In the genomic region with DNA sequence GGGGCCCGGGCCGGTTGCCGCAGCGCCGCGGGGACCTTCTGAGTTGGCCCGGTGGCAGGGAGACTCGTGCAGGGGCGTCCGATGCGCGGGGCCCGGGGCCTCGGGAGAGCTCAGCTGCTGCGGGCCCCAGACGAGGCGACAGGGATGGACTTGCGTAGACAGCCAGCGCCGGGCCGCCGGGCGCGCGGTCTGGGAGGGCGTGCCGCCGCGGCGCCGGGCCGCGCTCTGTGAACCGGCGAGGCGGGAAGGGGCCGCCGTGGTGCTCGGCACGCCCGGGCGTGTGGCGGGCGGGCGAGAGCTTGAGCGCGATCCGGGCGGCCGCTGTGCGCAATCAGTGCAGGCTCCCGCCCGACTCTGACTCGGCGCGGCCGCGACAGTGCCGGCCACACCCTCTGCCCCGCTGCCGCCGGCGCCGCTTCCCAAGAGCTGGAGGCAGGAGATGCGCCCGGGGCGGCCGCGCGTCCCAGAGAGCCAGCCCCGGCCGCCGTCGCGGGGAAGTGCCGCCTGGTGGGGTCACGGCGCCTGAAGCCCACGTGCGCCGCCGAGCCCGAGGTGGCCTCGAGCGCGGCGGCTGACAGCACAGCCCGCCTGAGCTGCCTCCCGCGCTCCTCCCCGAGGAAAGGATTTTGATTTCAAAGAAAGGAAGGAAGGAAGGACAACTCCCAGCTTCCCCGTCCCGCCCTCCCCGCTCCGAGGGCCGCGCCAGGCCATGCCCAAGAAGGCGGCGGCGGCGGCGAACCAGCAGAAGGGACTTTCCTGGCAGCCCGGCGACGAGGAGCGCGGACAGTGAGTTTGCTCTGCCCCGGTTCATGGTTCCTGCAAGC, we compare ENCODE assay signal across 1 cellular context.
TF ChIP-seq lines count a peak whose summit lies in the region.

No MANE protein-coding gene starts in this region.

TF ChIP-seq in WTC11, 78 proteins besides CTCF, POLR2A, EP300 and RAD21 (continued from another document):
- TF ChIP-seq, protein P1, sequence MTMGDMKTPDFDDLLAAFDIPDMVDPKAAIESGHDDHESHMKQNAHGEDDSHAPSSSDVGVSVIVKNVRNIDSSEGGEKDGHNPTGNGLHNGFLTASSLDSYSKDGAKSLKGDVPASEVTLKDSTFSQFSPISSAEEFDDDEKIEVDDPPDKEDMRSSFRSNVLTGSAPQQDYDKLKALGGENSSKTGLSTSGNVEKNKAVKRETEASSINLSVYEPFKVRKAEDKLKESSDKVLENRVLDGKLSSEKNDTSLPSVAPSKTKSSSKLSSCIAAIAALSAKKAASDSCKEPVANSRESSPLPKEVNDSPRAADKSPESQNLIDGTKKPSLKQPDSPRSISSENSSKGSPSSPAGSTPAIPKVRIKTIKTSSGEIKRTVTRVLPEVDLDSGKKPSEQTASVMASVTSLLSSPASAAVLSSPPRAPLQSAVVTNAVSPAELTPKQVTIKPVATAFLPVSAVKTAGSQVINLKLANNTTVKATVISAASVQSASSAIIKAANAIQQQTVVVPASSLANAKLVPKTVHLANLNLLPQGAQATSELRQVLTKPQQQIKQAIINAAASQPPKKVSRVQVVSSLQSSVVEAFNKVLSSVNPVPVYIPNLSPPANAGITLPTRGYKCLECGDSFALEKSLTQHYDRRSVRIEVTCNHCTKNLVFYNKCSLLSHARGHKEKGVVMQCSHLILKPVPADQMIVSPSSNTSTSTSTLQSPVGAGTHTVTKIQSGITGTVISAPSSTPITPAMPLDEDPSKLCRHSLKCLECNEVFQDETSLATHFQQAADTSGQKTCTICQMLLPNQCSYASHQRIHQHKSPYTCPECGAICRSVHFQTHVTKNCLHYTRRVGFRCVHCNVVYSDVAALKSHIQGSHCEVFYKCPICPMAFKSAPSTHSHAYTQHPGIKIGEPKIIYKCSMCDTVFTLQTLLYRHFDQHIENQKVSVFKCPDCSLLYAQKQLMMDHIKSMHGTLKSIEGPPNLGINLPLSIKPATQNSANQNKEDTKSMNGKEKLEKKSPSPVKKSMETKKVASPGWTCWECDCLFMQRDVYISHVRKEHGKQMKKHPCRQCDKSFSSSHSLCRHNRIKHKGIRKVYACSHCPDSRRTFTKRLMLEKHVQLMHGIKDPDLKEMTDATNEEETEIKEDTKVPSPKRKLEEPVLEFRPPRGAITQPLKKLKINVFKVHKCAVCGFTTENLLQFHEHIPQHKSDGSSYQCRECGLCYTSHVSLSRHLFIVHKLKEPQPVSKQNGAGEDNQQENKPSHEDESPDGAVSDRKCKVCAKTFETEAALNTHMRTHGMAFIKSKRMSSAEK (CRISPR knock-in tag; IDR thresholded peaks at IDR 0.05; ENCODE audit: borderline replicate concordance), result no peak
- TF ChIP-seq, protein P2, sequence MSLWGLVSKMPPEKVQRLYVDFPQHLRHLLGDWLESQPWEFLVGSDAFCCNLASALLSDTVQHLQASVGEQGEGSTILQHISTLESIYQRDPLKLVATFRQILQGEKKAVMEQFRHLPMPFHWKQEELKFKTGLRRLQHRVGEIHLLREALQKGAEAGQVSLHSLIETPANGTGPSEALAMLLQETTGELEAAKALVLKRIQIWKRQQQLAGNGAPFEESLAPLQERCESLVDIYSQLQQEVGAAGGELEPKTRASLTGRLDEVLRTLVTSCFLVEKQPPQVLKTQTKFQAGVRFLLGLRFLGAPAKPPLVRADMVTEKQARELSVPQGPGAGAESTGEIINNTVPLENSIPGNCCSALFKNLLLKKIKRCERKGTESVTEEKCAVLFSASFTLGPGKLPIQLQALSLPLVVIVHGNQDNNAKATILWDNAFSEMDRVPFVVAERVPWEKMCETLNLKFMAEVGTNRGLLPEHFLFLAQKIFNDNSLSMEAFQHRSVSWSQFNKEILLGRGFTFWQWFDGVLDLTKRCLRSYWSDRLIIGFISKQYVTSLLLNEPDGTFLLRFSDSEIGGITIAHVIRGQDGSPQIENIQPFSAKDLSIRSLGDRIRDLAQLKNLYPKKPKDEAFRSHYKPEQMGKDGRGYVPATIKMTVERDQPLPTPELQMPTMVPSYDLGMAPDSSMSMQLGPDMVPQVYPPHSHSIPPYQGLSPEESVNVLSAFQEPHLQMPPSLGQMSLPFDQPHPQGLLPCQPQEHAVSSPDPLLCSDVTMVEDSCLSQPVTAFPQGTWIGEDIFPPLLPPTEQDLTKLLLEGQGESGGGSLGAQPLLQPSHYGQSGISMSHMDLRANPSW (CRISPR knock-in tag; conservative IDR thresholded peaks at IDR 0.05; ENCODE audit: low read depth), result 0 out of 2 replicates have a peak, but pooled peaks have one; percentile 60
- TF ChIP-seq, protein P3, sequence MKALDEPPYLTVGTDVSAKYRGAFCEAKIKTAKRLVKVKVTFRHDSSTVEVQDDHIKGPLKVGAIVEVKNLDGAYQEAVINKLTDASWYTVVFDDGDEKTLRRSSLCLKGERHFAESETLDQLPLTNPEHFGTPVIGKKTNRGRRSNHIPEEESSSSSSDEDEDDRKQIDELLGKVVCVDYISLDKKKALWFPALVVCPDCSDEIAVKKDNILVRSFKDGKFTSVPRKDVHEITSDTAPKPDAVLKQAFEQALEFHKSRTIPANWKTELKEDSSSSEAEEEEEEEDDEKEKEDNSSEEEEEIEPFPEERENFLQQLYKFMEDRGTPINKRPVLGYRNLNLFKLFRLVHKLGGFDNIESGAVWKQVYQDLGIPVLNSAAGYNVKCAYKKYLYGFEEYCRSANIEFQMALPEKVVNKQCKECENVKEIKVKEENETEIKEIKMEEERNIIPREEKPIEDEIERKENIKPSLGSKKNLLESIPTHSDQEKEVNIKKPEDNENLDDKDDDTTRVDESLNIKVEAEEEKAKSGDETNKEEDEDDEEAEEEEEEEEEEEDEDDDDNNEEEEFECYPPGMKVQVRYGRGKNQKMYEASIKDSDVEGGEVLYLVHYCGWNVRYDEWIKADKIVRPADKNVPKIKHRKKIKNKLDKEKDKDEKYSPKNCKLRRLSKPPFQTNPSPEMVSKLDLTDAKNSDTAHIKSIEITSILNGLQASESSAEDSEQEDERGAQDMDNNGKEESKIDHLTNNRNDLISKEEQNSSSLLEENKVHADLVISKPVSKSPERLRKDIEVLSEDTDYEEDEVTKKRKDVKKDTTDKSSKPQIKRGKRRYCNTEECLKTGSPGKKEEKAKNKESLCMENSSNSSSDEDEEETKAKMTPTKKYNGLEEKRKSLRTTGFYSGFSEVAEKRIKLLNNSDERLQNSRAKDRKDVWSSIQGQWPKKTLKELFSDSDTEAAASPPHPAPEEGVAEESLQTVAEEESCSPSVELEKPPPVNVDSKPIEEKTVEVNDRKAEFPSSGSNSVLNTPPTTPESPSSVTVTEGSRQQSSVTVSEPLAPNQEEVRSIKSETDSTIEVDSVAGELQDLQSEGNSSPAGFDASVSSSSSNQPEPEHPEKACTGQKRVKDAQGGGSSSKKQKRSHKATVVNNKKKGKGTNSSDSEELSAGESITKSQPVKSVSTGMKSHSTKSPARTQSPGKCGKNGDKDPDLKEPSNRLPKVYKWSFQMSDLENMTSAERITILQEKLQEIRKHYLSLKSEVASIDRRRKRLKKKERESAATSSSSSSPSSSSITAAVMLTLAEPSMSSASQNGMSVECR (CRISPR knock-in tag; IDR thresholded peaks at IDR 0.05; ENCODE audit: borderline replicate concordance), result peak; percentile 56
- TF ChIP-seq, protein P4, sequence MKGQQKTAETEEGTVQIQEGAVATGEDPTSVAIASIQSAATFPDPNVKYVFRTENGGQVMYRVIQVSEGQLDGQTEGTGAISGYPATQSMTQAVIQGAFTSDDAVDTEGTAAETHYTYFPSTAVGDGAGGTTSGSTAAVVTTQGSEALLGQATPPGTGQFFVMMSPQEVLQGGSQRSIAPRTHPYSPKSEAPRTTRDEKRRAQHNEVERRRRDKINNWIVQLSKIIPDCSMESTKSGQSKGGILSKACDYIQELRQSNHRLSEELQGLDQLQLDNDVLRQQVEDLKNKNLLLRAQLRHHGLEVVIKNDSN (CRISPR knock-in tag; IDR thresholded peaks at IDR 0.05), result peak; percentile 30; the same call in 1 of the 2 replicates
- 0 out of 2 replicates have a peak, but pooled peaks have one; percentile 51 for TF ChIP-seq NR2C2 (CRISPR knock-in tag; IDR thresholded peaks at IDR 0.05)
- TF ChIP-seq TEAD1 (CRISPR knock-in tag; IDR thresholded peaks at IDR 0.05), result 0 out of 2 replicates have a peak, but pooled peaks have one; percentile 72
- peak; percentile 71; the same call in 1 of the 2 replicates for TF ChIP-seq FOXP1 (CRISPR knock-in tag; IDR thresholded peaks at IDR 0.05; ENCODE audit: borderline replicate concordance)
- TF ChIP-seq, protein P5, sequence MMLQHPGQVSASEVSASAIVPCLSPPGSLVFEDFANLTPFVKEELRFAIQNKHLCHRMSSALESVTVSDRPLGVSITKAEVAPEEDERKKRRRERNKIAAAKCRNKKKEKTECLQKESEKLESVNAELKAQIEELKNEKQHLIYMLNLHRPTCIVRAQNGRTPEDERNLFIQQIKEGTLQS (CRISPR knock-in tag; conservative IDR thresholded peaks at IDR 0.05), result no peak
- TF ChIP-seq, protein P6, sequence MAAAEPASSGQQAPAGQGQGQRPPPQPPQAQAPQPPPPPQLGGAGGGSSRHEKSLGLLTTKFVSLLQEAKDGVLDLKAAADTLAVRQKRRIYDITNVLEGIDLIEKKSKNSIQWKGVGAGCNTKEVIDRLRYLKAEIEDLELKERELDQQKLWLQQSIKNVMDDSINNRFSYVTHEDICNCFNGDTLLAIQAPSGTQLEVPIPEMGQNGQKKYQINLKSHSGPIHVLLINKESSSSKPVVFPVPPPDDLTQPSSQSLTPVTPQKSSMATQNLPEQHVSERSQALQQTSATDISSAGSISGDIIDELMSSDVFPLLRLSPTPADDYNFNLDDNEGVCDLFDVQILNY (CRISPR knock-in tag; IDR thresholded peaks at IDR 0.05), result peak; percentile 58; the same call in 1 of the 2 replicates
